16 cellular contexts compared by ENCODE assay signal in the genomic region with DNA sequence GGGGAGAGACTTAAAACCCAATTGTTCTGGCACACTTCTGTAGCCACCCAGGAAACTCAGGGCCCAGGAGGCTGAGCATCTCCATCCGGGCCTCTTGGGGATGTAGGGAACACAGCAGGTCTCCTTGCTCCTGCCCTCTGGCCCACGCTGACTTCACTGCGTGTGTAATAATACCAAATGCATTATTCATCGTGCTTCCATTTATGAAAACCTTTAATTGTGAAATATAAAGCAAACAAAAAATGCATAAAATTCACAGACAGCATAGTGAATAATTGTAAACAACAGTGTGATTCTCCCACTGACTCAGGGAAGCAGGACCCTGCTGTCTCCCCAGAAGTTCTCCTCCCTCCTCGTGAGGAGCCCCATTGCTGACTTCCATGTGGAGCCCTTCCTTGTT.
"Had no signal": no experiment of that assay in that cellular context is flagged by ENCODE, and none has a peak within 500 bp of the region (broad histone marks: within the 10 kb centered on the region; RNA-seq: fewer than 3 reads in every experiment).

No MANE protein-coding gene starts in this region.

- H3K36me3 Mint-ChIP-seq: stimulated activated effector memory CD8-positive, alpha-beta T cell treated with anti-CD3 and anti-CD28 coated beads, Interleukin-12 subunit alpha, Interleukin-12 subunit beta, amount 100 ng/mL, for 72 hours had no signal

- H3K4me3 ChIP-seq: heart right ventricle, left ventricle myocardium inferior, thyroid gland had no signal

- H3K27ac ChIP-seq: heart right ventricle, left ventricle myocardium inferior, parathyroid adenoma, thyroid gland had no signal

- H3K9me3 ChIP-seq: heart right ventricle, left ventricle myocardium inferior, thyroid gland had no signal

- DNase-seq: activated B cell treated with CpG ODN at 0.5 μM for 24 hours; activated CD4-positive, alpha-beta T cell treated with anti-CD3 and anti-CD28 coated beads, Interleukin-2, amount 10 ng/mL, durations not matched to agents 24 days and 14 days; activated naive CD4-positive, alpha-beta T cell treated with anti-CD3 and anti-CD28 coated beads for 36 hours; dermis blood vessel endothelial cell; foreskin melanocyte; heart right ventricle; left ventricle myocardium inferior; retina; small intestine; T-helper 17 cell; thyroid gland had no signal

- H3K27me3 Mint-ChIP-seq: activated B cell treated with CpG ODN at 0.5 μM for 24 hours had no signal

- H3K4me3 Mint-ChIP-seq: activated B cell treated with CpG ODN at 0.5 μM for 24 hours; activated CD4-positive, alpha-beta T cell treated with anti-CD3 and anti-CD28 coated beads, Interleukin-2, amount 10 ng/mL, durations not matched to agents 24 days and 14 days; activated naive CD4-positive, alpha-beta T cell treated with anti-CD3 and anti-CD28 coated beads for 36 hours; activated T-helper 1 cell treated with anti-CD3 and anti-CD28 coated beads, Interleukin-12 subunit alpha, Interleukin-12 subunit beta, Interleukin-2, Interleukin-4 antibody, amounts not matched to agents 30 ng/mL and 10 ng/mL and 1 ng/mL, durations not matched to agents 14 hours and 24 hours and 36 hours; endodermal cell; neural crest cell; stimulated activated effector memory CD8-positive, alpha-beta T cell treated with anti-CD3 and anti-CD28 coated beads, Interleukin-12 subunit alpha, Interleukin-12 subunit beta, amount 100 ng/mL, for 72 hours; T-helper 17 cell had no signal

- H3K27ac Mint-ChIP-seq: activated B cell treated with CpG ODN at 0.5 μM for 24 hours; activated CD4-positive, alpha-beta T cell treated with anti-CD3 and anti-CD28 coated beads, Interleukin-2, amount 10 ng/mL, durations not matched to agents 24 days and 14 days; activated naive CD4-positive, alpha-beta T cell treated with anti-CD3 and anti-CD28 coated beads for 36 hours; activated T-helper 1 cell treated with anti-CD3 and anti-CD28 coated beads, Interleukin-12 subunit alpha, Interleukin-12 subunit beta, Interleukin-2, Interleukin-4 antibody, amounts not matched to agents 30 ng/mL and 10 ng/mL and 1 ng/mL, durations not matched to agents 14 hours and 24 hours and 36 hours; endodermal cell; stimulated activated effector memory CD8-positive, alpha-beta T cell treated with anti-CD3 and anti-CD28 coated beads, Interleukin-12 subunit alpha, Interleukin-12 subunit beta, amount 100 ng/mL, for 72 hours; T-helper 17 cell had no signal

- H3K27me3 ChIP-seq: thyroid gland had no signal

- H3K36me3 ChIP-seq: heart right ventricle, left ventricle myocardium inferior, thyroid gland had no signal

- H3K4me1 Mint-ChIP-seq: activated B cell treated with CpG ODN at 0.5 μM for 24 hours; activated CD4-positive, alpha-beta T cell treated with anti-CD3 and anti-CD28 coated beads, Interleukin-2, amount 10 ng/mL, durations not matched to agents 24 days and 14 days; endodermal cell had no signal

- H3K79me2 ChIP-seq: parathyroid adenoma had no signal

- ATAC-seq: heart right ventricle; stimulated activated effector memory CD8-positive, alpha-beta T cell treated with anti-CD3 and anti-CD28 coated beads, Interleukin-12 subunit alpha, Interleukin-12 subunit beta, amount 100 ng/mL, for 72 hours; T-helper 17 cell had no signal

- H3K4me1 ChIP-seq: parathyroid adenoma, thyroid gland had no signal

- H3K9me3 Mint-ChIP-seq: activated B cell treated with CpG ODN at 0.5 μM for 24 hours; activated CD4-positive, alpha-beta T cell treated with anti-CD3 and anti-CD28 coated beads, Interleukin-2, amount 10 ng/mL, durations not matched to agents 24 days and 14 days; activated naive CD4-positive, alpha-beta T cell treated with anti-CD3 and anti-CD28 coated beads for 36 hours; activated T-helper 1 cell treated with anti-CD3 and anti-CD28 coated beads, Interleukin-12 subunit alpha, Interleukin-12 subunit beta, Interleukin-2, Interleukin-4 antibody, amounts not matched to agents 30 ng/mL and 10 ng/mL and 1 ng/mL, durations not matched to agents 14 hours and 24 hours and 36 hours; endodermal cell; neural crest cell; stimulated activated effector memory CD8-positive, alpha-beta T cell treated with anti-CD3 and anti-CD28 coated beads, Interleukin-12 subunit alpha, Interleukin-12 subunit beta, amount 100 ng/mL, for 72 hours had no signal

- H3K9ac ChIP-seq: parathyroid adenoma had no signal

- H2AFZ ChIP-seq: parathyroid adenoma had no signal
